18 cellular contexts compared by ENCODE assay signal in genomic region chr2:123546348-123546747, GRCh38.
"Had no signal": no experiment of that assay in that cellular context is flagged by ENCODE, and none has a peak within 500 bp of the region (broad histone marks: within the 10 kb centered on the region; RNA-seq: fewer than 3 reads in every experiment).

No MANE protein-coding gene starts in this region.

- H3K9me3 ChIP-seq: SJSA1 had no signal

- DNase-seq: KBM-7, MV-4-11, NCI-H1048, NCI-H1105, NCI-H1417, NCI-H1436 treated with DMSO at 0.1 percent for 48 hours, NCI-H1694 treated with DMSO at 0.1 percent for 48 hours, NCI-H2081, NCI-H2107, NCI-H2227 treated with DMSO at 0.1 percent for 48 hours, NCI-H524, NCI-H526 treated with DMSO at 0.1 percent for 48 hours, NCI-H748 treated with DMSO at 0.1 percent for 48 hours, Right ventricle myocardium superior, SIG-M5 had no signal

- H3K4me3 ChIP-seq: SJSA1, SK-N-MC had no signal

- H3K36me3 ChIP-seq: SJSA1 had no signal

- H3K4me1 ChIP-seq: SJSA1 had no signal

- H3K27me3 ChIP-seq: SJSA1 had no signal

- H3K27ac ChIP-seq: HL-60, SJSA1, SK-N-MC had no signal
